In the genomic region with DNA sequence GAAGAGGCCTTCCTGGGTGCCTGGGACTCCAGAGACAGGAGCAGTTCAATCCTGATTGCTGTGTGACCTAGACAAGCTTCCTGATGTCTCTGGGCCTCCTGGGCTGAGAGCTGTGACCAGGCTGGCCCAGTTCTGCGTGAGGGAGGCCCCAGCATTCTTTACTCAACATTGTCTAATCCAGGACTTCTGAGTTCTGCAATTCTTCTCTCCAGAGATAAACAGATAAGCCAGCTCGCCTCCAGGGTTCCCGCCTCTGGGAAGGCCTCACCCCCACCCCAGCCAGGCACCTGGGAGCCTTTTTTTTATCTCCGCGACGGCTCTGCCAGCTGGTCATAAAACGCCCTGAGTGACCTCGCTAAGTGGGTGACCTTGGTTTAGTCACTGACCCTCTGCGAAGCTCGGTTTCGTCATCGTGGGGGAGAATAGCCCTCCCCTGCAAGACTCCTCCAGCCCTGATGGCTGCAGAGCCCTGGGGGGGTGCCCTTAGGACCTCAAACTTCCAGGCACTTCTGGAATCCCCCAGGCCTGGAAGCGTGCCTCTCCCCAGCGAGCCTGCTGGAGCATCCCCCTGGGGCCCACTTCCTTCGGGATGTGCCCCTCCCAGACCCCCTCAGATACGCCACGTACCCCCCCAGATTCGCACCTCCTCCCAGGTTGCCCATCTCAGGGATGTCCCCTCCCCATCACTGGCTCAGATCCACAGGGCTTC, we compare ENCODE assay signal across 10 cellular contexts. TPM values are rescaled to one million over a fixed set of nuclear protein-coding genes. Genes with fewer than 3 reads are reported as not detected.
DNase-seq lines count a peak whose midpoint lies in the region; ATAC-seq and TF ChIP-seq lines count a peak whose summit lies in the region.
"Had no signal": no experiment of that assay in that cellular context is flagged by ENCODE, and none has a peak within 500 bp of the region (broad histone marks: within the 10 kb centered on the region; RNA-seq: fewer than 3 reads in every experiment).

No MANE protein-coding gene starts in this region.

- no peak overlapping the region for H3K4me2 ChIP-seq in neuronal stem cell (ENCODE audit: insufficient read depth, low read length, poor library complexity, severe bottlenecking)

- H2BK15ac ChIP-seq in neuronal stem cell (ENCODE audit: low read length), result peak overlapping the region; percentile 5

- H2AK5ac ChIP-seq in neuronal stem cell (ENCODE audit: low read depth, low read length), result peak overlapping the region; percentile 64

- peaks cover 17% of the 10 kb centered on the region for H3K4me1 Mint-ChIP-seq in endodermal cell

- H3K9me3 Mint-ChIP-seq in endodermal cell, result no peaks in the 10 kb centered on the region

- no peak overlapping the region for H3K4ac ChIP-seq in neuronal stem cell (ENCODE audit: low read length)

- peak overlapping the region; percentile 77 for H3K27ac Mint-ChIP-seq in endodermal cell
- H3K27ac Mint-ChIP-seq: activated naive CD8-positive, alpha-beta T cell had no signal

- no peak overlapping the region for H4K91ac ChIP-seq in neuronal stem cell (ENCODE audit: low read depth, low read length, poor library complexity)

- H3K4me3 ChIP-seq in NB4 (ENCODE audit: low read depth, low read length) (no peak overlapping the region), endodermal cell (ENCODE audit: low read length) (no peak overlapping the region), neuronal stem cell (ENCODE audit: low read length in 2 of 2) (no peak overlapping the region)
- H3K4me3 ChIP-seq: SJSA1 had no signal

- no peaks in the 10 kb centered on the region for H3K9me3 ChIP-seq in endodermal cell (ENCODE audit: control insufficient read depth, low read length)
- H3K9me3 ChIP-seq in neuronal stem cell (replicated peaks in 1 of 2; ENCODE audit: control insufficient read depth in 2 of 2, insufficient read depth in 1 of 2, low read depth in 1 of 2, low read length in 2 of 2), result peaks cover 0 to 2% of the 10 kb centered on the region in 2 donors
- H3K9me3 ChIP-seq: SJSA1 had no signal

- H3K27ac ChIP-seq in endodermal cell (ENCODE audit: low read depth, low read length) (no peak overlapping the region), neuronal stem cell (replicated peaks; ENCODE audit: low read length) (peak overlapping the region; percentile 63)
- H3K27ac ChIP-seq: SJSA1 had no signal

- H3K27me3 ChIP-seq in endodermal cell (ENCODE audit: control insufficient read depth, insufficient read depth, low read length, poor library complexity, severe bottlenecking) (no peaks in the 10 kb centered on the region), neuronal stem cell (ENCODE audit: control insufficient read depth in 3 of 3, insufficient read depth in 3 of 3, low read depth in 1 of 3, low read length in 3 of 3) (peaks cover 0 to 22% (median 0%) of the 10 kb centered on the region in 3 experiments)
- H3K27me3 ChIP-seq: SJSA1 had no signal

- no peak for TF ChIP-seq POLR2A in NB4 (IDR thresholded peaks at IDR 0.05; ENCODE audit: extremely low read depth, insufficient read length)

- no peak overlapping the region for H3K9ac ChIP-seq in endodermal cell (ENCODE audit: extremely low read depth, low read length, poor library complexity, severe bottlenecking)
- H3K9ac ChIP-seq in neuronal stem cell (ENCODE audit: low read depth, low read length, poor library complexity), result peak overlapping the region; percentile 31

- peak overlapping the region; percentile 60 for H3K18ac ChIP-seq in neuronal stem cell (ENCODE audit: low read length)

- WGBS in endodermal cell (ENCODE audit: insufficient coverage in 1 of 2, insufficient read length in 1 of 2), 2 experiments, result 41 to 48% methylated on average over 10 to 18 of the region's 18 CpGs
- WGBS in neuronal stem cell (ENCODE audit: extremely low coverage in 2 of 2, insufficient read length in 2 of 2, insufficient replicate concordance in 1 of 2), 2 donors, result no CpG with 5 or more reads among the region's 18 CpGs

- DNase-seq in Daoy (ENCODE audit: low read depth) (peak; percentile 45), NB4 (ENCODE audit: low read depth) (peak; percentile 90), endodermal cell (peak; percentile 84), neuronal stem cell (ENCODE audit: low spot score) (no peak), ecto neural progenitor cell (ENCODE audit: low spot score) (no peak), NCI-H1092 (lab: John Stamatoyannopoulos, UW) (no peak)

- peaks cover 1% of the 10 kb centered on the region for H3K27me3 Mint-ChIP-seq in endodermal cell (ENCODE audit: insufficient read depth)

- no peaks in the 10 kb centered on the region for H3K36me3 Mint-ChIP-seq in endodermal cell (ENCODE audit: low read depth)
- H3K36me3 Mint-ChIP-seq: activated naive CD8-positive, alpha-beta T cell had no signal

- H3K14ac ChIP-seq in neuronal stem cell (ENCODE audit: low read length), result no peak overlapping the region

- peak overlapping the region; percentile 56 for H2BK5ac ChIP-seq in neuronal stem cell (ENCODE audit: low read length)

- peak overlapping the region; percentile 4 for H2BK120ac ChIP-seq in neuronal stem cell (ENCODE audit: low read depth, low read length)

- no peak overlapping the region for H2BK12ac ChIP-seq in neuronal stem cell (ENCODE audit: low read length)

- no peak for TF ChIP-seq CTCF in NB4 (IDR thresholded peaks at IDR 0.05; ENCODE audit: low read depth, low read length)
- no peak for TF ChIP-seq CTCF in endodermal cell (conservative IDR thresholded peaks at IDR 0.05)

- no peaks in the 10 kb centered on the region for H3K36me3 ChIP-seq in endodermal cell (ENCODE audit: control insufficient read depth, insufficient read depth, low read length)
- no peaks in the 10 kb centered on the region for H3K36me3 ChIP-seq in neuronal stem cell (replicated peaks in 1 of 2; ENCODE audit: control insufficient read depth in 2 of 2, insufficient read depth in 2 of 2, low read length in 2 of 2)
- H3K36me3 ChIP-seq: SJSA1 had no signal

- H3K4me1 ChIP-seq in endodermal cell (ENCODE audit: control insufficient read depth, insufficient read depth, low read length) (peaks cover 5% of the 10 kb centered on the region), neuronal stem cell (ENCODE audit: control insufficient read depth in 2 of 2, insufficient read depth in 1 of 2, low read depth in 1 of 2, low read length in 2 of 2) (peaks cover 7 to 12% of the 10 kb centered on the region in 2 donors)

- peak overlapping the region; percentile 69 for H2AFZ ChIP-seq in neuronal stem cell (ENCODE audit: low read length)

- H4K8ac ChIP-seq in neuronal stem cell (ENCODE audit: low read depth, low read length), result no peak overlapping the region

- H3K23ac ChIP-seq in neuronal stem cell (ENCODE audit: low read depth, low read length, poor library complexity), result no peak overlapping the region

- H3K79me1 ChIP-seq in neuronal stem cell (ENCODE audit: low read depth, low read length), result no peaks in the 10 kb centered on the region

- ATAC-seq in HG03135 (IDR thresholded peaks at IDR 0.05; ENCODE audit: unreplicated experiment) (no peak), HG03571 (IDR thresholded peaks at IDR 0.05; ENCODE audit: unreplicated experiment) (no peak)

- H3K4me3 Mint-ChIP-seq in endodermal cell, result no peak overlapping the region
- H3K4me3 Mint-ChIP-seq: activated naive CD8-positive, alpha-beta T cell had no signal

RNA-seq across cellular contexts. Expression of gene SULT2B1, which starts 1.9 kb away (rescaled TPM):
- total RNA-seq in Daoy (2014; rRNA removed; shearing (Covaris generic)), result not detected in 2 replicates
- 1 to 10 TPM in 1 of 2 donors, under 1 TPM in 1; 0.35 to 2.4 TPM for total RNA-seq in endodermal cell
- 0.18 TPM for polyA plus RNA-seq in endodermal cell (2013, experiment 1 of 2)
- 0.29 TPM for polyA plus RNA-seq in endodermal cell (2013, experiment 2 of 2)
- polyA plus RNA-seq in neuronal stem cell (2013, experiment 1 of 2), result 0.13 TPM
- polyA plus RNA-seq in neuronal stem cell (2013, experiment 2 of 2), result 0.18 TPM

RNA-seq across cellular contexts. Expression of gene LMTK3, which starts 42.2 kb away (rescaled TPM):
- total RNA-seq in Daoy (2014; rRNA removed; shearing (Covaris generic)), result under 0.01 TPM in 1 of 2 replicates, not detected in the other
- 10 to 100 TPM; 11.1 to 14.5 TPM for total RNA-seq in endodermal cell
- 9.3 TPM for polyA plus RNA-seq in endodermal cell (2013, experiment 1 of 2)
- polyA plus RNA-seq in endodermal cell (2013, experiment 2 of 2), result 7.6 TPM
- 7.9 TPM for polyA plus RNA-seq in neuronal stem cell (2013, experiment 1 of 2)
- polyA plus RNA-seq in neuronal stem cell (2013, experiment 2 of 2), result 7.5 TPM
- total RNA-seq: SJSA1 had no signal

RNA-seq across cellular contexts. Expression of gene SPACA4, which starts 52.7 kb away (rescaled TPM):
- not detected in 2 replicates for total RNA-seq in Daoy (2014; rRNA removed; shearing (Covaris generic))
- total RNA-seq in endodermal cell, result not detected
- polyA plus RNA-seq in endodermal cell (2013, experiment 1 of 2), result not detected
- not detected for polyA plus RNA-seq in endodermal cell (2013, experiment 2 of 2)
- not detected for polyA plus RNA-seq in neuronal stem cell (2013, experiment 1 of 2)
- not detected for polyA plus RNA-seq in neuronal stem cell (2013, experiment 2 of 2)
- total RNA-seq: SJSA1 had no signal

Comparison
In these comparisons a context has a peak if more than half of its experiments do, and no peak if none do; other contexts are left out.
1. DNase-seq: peak in Daoy (single experiment), NB4 (single experiment) and endodermal cell (single experiment); none in neuronal stem cell (single experiment), ecto neural progenitor cell (single experiment) and NCI-H1092 (single experiment).
2. RNA of gene LMTK3, which starts 42.2 kb away (total RNA-seq): 11.1 to 14.5 TPM in endodermal cell; under 0.01 TPM in Daoy; every median in the first group is over 10 times any median in the second.